In genomic region chr13:95480131-95480545, GRCh38 we compare ENCODE assay signal across 8 cellular contexts.
DNase-seq lines count a peak whose midpoint lies in the region; ATAC-seq and TF ChIP-seq lines count a peak whose summit lies in the region.

No MANE protein-coding gene starts in this region.

- H3K27me3 ChIP-seq in sigmoid colon, result no peaks in the 10 kb centered on the region

- TF ChIP-seq CTCF in sigmoid colon (IDR thresholded peaks at IDR 0.05), result no peak

- intact Hi-C loops in sigmoid colon (cut with DNase I), result no loop called here

- H3K36me3 ChIP-seq in sigmoid colon, result no peaks in the 10 kb centered on the region

- H3K27ac ChIP-seq in sigmoid colon, result no peak overlapping the region

- WGBS in sigmoid colon, 2 donors, result 47 to 78% methylated on average over 7 of the region's 7 CpGs

- no peak for TF ChIP-seq POLR2A in sigmoid colon (IDR thresholded peaks at IDR 0.05)

- no peaks in the 10 kb centered on the region for H3K9me3 ChIP-seq in sigmoid colon

- no peak overlapping the region for H3K4me3 ChIP-seq in sigmoid colon

- peaks cover 0 to 7% (median 2%) of the 10 kb centered on the region in 4 donors for H3K4me1 ChIP-seq in sigmoid colon

- peak; percentile 65 for ATAC-seq in HG02884 (IDR thresholded peaks at IDR 0.05; ENCODE audit: unreplicated experiment)

- peak; percentile 26 to 36 for DNase-seq in activated T-cell treated with anti-CD3 and anti-CD28 coated beads, Interleukin-2, amount 50 U/mL, for 48 hours
- no peak for DNase-seq in activated T-cell treated with anti-CD3 and anti-CD28 coated beads for 4 hours
- peak; percentile 28 for DNase-seq in SK-N-DZ (ENCODE audit: low spot score)
- peak; percentile 70 for DNase-seq in sigmoid colon
- no peak for DNase-seq in activated effector memory CD4-positive, alpha-beta T cell treated with anti-CD3 and anti-CD28 coated beads, Interleukin-2, amount 50 U/mL, for 16 hours
- no peak for DNase-seq in NCI-H1417 treated with DMSO at 0.1 percent for 48 hours (lab: John Stamatoyannopoulos, UW)
- no peak for DNase-seq in NCI-H82 treated with DMSO at 0.1 percent for 48 hours (lab: John Stamatoyannopoulos, UW; ENCODE audit: unreplicated experiment)

- no peak for TF ChIP-seq EP300 in sigmoid colon (IDR thresholded peaks at IDR 0.05)

Comparison
In these comparisons a context has a peak if more than half of its experiments do, and no peak if none do; other contexts are left out.
1. DNase-seq: peak in activated T-cell treated with anti-CD3 and anti-CD28 coated beads, Interleukin-2, amount 50 U/mL, for 48 hours (2 of 2), SK-N-DZ (single experiment) and sigmoid colon (single experiment); none in activated T-cell treated with anti-CD3 and anti-CD28 coated beads for 4 hours (single experiment), activated effector memory CD4-positive, alpha-beta T cell treated with anti-CD3 and anti-CD28 coated beads, Interleukin-2, amount 50 U/mL, for 16 hours (single experiment), NCI-H1417 treated with DMSO at 0.1 percent for 48 hours (single experiment) and NCI-H82 treated with DMSO at 0.1 percent for 48 hours (single experiment).